In genomic region chr6:52725530-52726192, GRCh38 we compare ENCODE assay signal across 13 cellular contexts. TPM values are rescaled to one million over a fixed set of nuclear protein-coding genes. Genes with fewer than 3 reads are reported as not detected.
DNase-seq lines count a peak whose midpoint lies in the region; ATAC-seq and TF ChIP-seq lines count a peak whose summit lies in the region.
"Had no signal": no experiment of that assay in that cellular context is flagged by ENCODE, and none has a peak within 500 bp of the region (broad histone marks: within the 10 kb centered on the region; RNA-seq: fewer than 3 reads in every experiment).

No MANE protein-coding gene starts in this region.

- H3K36me3 ChIP-seq in breast epithelium (no peaks in the 10 kb centered on the region), lung (ENCODE audit: control insufficient read depth in 2 of 2, insufficient read depth in 2 of 2, low read length in 2 of 2) (no peaks in the 10 kb centered on the region)
- H3K36me3 ChIP-seq: BLaER1 treated with 17β-estradiol and CSF1 and Interleukin-3, amounts not matched to agents 10 nM and 100 nM had no signal

- H3K4me3 ChIP-seq in breast epithelium = no peak overlapping the region
- H3K4me3 ChIP-seq in lung = no peak overlapping the region
- H3K4me3 ChIP-seq: BLaER1 treated with 17β-estradiol and CSF1 and Interleukin-3, amounts not matched to agents 10 nM and 100 nM had no signal

- DNase-seq in COR-L47 (lab: John Stamatoyannopoulos, UW) (peak; percentile 77), NCI-H2029 (lab: John Stamatoyannopoulos, UW) (peak; percentile 61), breast epithelium (ENCODE audit: low spot score in 2 of 2) (no peak), lung (ENCODE audit: low spot score) (no peak), pons (ENCODE audit: low spot score) (no peak), NCI-H1048 (lab: John Stamatoyannopoulos, UW) (no peak)
- no peak for DNase-seq in effector memory CD8-positive, alpha-beta T cell
- DNase-seq in stimulated activated effector memory CD8-positive, alpha-beta T cell treated with anti-CD3 and anti-CD28 coated beads, Interleukin-12 subunit alpha, Interleukin-12 subunit beta, amount 100 ng/mL, for 72 hours (ENCODE audit: low spot score in 2 of 2) = no peak
- DNase-seq: activated CD4-positive, alpha-beta T cell treated with anti-CD3 and anti-CD28 coated beads for 4 hours; nephron progenitor cell had no signal

- H3K27me3 Mint-ChIP-seq in effector memory CD8-positive, alpha-beta T cell = peaks cover 6 to 13% of the 10 kb centered on the region in 2 donors

- H3K27ac ChIP-seq in breast epithelium (peak overlapping the region; percentile 53 to 60), lung (ENCODE audit: low read depth in 1 of 2, low read length in 1 of 2) (no peak overlapping the region)
- H3K27ac ChIP-seq: BLaER1 treated with 17β-estradiol and CSF1 and Interleukin-3, amounts not matched to agents 10 nM and 100 nM had no signal

- intact Hi-C loops in breast epithelium (cut with DNase I; ENCODE audit: low total_unique reads) = no loop called here

- H3K4me1 ChIP-seq in breast epithelium = no peaks in the 10 kb centered on the region
- H3K4me1 ChIP-seq in lung (ENCODE audit: control insufficient read depth in 2 of 2, insufficient read depth in 2 of 2, low read length in 2 of 2) = no peaks in the 10 kb centered on the region

- TF ChIP-seq CTCF in breast epithelium (IDR thresholded peaks at IDR 0.05) (no peak), lung (IDR thresholded peaks at IDR 0.05; ENCODE audit: control extremely low read depth, extremely low read depth) (no peak)

- WGBS in lung, 2 donors = 63 to 83% methylated on average over 2 of the region's 2 CpGs

- H3K4me1 Mint-ChIP-seq in effector memory CD8-positive, alpha-beta T cell (ENCODE audit: low read depth in 2 of 2) = no peaks in the 10 kb centered on the region
- H3K4me1 Mint-ChIP-seq in stimulated activated effector memory CD8-positive, alpha-beta T cell treated with anti-CD3 and anti-CD28 coated beads, Interleukin-12 subunit alpha, Interleukin-12 subunit beta, amount 100 ng/mL, for 72 hours = peaks cover 6% of the 10 kb centered on the region

- TF ChIP-seq POLR2A in breast epithelium (IDR thresholded peaks at IDR 0.05) = no peak

- H3K27ac Mint-ChIP-seq in effector memory CD8-positive, alpha-beta T cell = no peak overlapping the region
- H3K27ac Mint-ChIP-seq in stimulated activated effector memory CD8-positive, alpha-beta T cell treated with anti-CD3 and anti-CD28 coated beads, Interleukin-12 subunit alpha, Interleukin-12 subunit beta, amount 100 ng/mL, for 72 hours = no peak overlapping the region

- H3K36me3 Mint-ChIP-seq in effector memory CD8-positive, alpha-beta T cell (ENCODE audit: insufficient read depth) = no peaks in the 10 kb centered on the region
- H3K36me3 Mint-ChIP-seq in stimulated activated effector memory CD8-positive, alpha-beta T cell treated with anti-CD3 and anti-CD28 coated beads, Interleukin-12 subunit alpha, Interleukin-12 subunit beta, amount 100 ng/mL, for 72 hours = no peaks in the 10 kb centered on the region

- H3K27me3 ChIP-seq in breast epithelium (no peaks in the 10 kb centered on the region), lung (ENCODE audit: control insufficient read depth, insufficient read depth) (no peaks in the 10 kb centered on the region)
- H3K27me3 ChIP-seq: BLaER1 treated with 17β-estradiol and CSF1 and Interleukin-3, amounts not matched to agents 10 nM and 100 nM had no signal

- H3K9me3 Mint-ChIP-seq in effector memory CD8-positive, alpha-beta T cell = no peaks in the 10 kb centered on the region
- H3K9me3 Mint-ChIP-seq in stimulated activated effector memory CD8-positive, alpha-beta T cell treated with anti-CD3 and anti-CD28 coated beads, Interleukin-12 subunit alpha, Interleukin-12 subunit beta, amount 100 ng/mL, for 72 hours = no peaks in the 10 kb centered on the region

- H3K4me3 Mint-ChIP-seq in effector memory CD8-positive, alpha-beta T cell = no peak overlapping the region
- H3K4me3 Mint-ChIP-seq in stimulated activated effector memory CD8-positive, alpha-beta T cell treated with anti-CD3 and anti-CD28 coated beads, Interleukin-12 subunit alpha, Interleukin-12 subunit beta, amount 100 ng/mL, for 72 hours = no peak overlapping the region
- H3K4me3 Mint-ChIP-seq: nephron progenitor cell had no signal

- H3K9me3 ChIP-seq in breast epithelium = no peaks in the 10 kb centered on the region
- no peaks in the 10 kb centered on the region for H3K9me3 ChIP-seq in lung (ENCODE audit: control insufficient read depth in 2 of 2, insufficient read depth in 1 of 2, low read length in 1 of 2)

- ATAC-seq in lung (ENCODE audit: insufficient read depth, low FRiP score) = peak; percentile 44
- ATAC-seq in effector memory CD8-positive, alpha-beta T cell (replicated peaks) = no peak
- no peak for ATAC-seq in stimulated activated effector memory CD8-positive, alpha-beta T cell treated with anti-CD3 and anti-CD28 coated beads, Interleukin-12 subunit alpha, Interleukin-12 subunit beta, amount 100 ng/mL, for 72 hours

RNA-seq across cellular contexts. Expression of gene GSTA2, which starts 37.6 kb away (rescaled TPM):
- total RNA-seq in breast epithelium (not detected), lung (1 to 10 TPM; 2.7 to 3.4 TPM)
- 1 to 10 TPM; 2.0 to 6.8 TPM for polyA plus RNA-seq in lung
- total RNA-seq: glomerular endothelial cell, OCI-LY7 had no signal

RNA-seq across cellular contexts. Expression of gene TMEM14A, which starts 54.7 kb away (rescaled TPM):
- total RNA-seq in breast epithelium = 10 to 100 TPM; 16.5 to 33.2 (median 19.7) TPM
- total RNA-seq in lung = 10 to 100 TPM; 18.4 to 18.5 TPM
- polyA plus RNA-seq in lung = 10 to 100 TPM; 14.0 to 16.7 TPM

Comparison
In these comparisons a context has a peak if more than half of its experiments do, and no peak if none do; other contexts are left out.
1. DNase-seq: peak in COR-L47 (single experiment) and NCI-H2029 (single experiment); none in breast epithelium (0 of 2), lung (single experiment), pons (single experiment), effector memory CD8-positive, alpha-beta T cell (0 of 3), stimulated activated effector memory CD8-positive, alpha-beta T cell treated with anti-CD3 and anti-CD28 coated beads, Interleukin-12 subunit alpha, Interleukin-12 subunit beta, amount 100 ng/mL, for 72 hours (0 of 2) and NCI-H1048 (single experiment).
2. H3K27ac ChIP-seq: peak in breast epithelium (2 of 2); none in lung (0 of 2).